8 cellular contexts compared by ENCODE assay signal in genomic region chrX:103918584-103919335, GRCh38. TPM values are rescaled to one million over a fixed set of nuclear protein-coding genes. Genes with fewer than 3 reads are reported as not detected.
DNase-seq lines count a peak whose midpoint lies in the region; ATAC-seq and TF ChIP-seq lines count a peak whose summit lies in the region.

No MANE protein-coding gene starts in this region.

- H4K20me1 ChIP-seq in OCI-LY7 (ENCODE audit: insufficient read depth, low read length), result no peaks in the 10 kb centered on the region

- peak; percentile 60 for ATAC-seq in GM21381 (IDR thresholded peaks at IDR 0.05; ENCODE audit: unreplicated experiment)
- peak; percentile 89 for ATAC-seq in activated T-helper 17 cell treated with anti-CD3 and anti-CD28 coated beads, Interleukin-2, amount 50 U/mL, for 72 hours (replicated peaks)

- H3K79me2 ChIP-seq in OCI-LY7 (ENCODE audit: insufficient read depth, low read depth, low read length), result peaks cover 27% of the 10 kb centered on the region

- H3K9me2 ChIP-seq in OCI-LY7 (ENCODE audit: insufficient read depth, low read length), result no peaks in the 10 kb centered on the region

- POLR2A ChIA-PET in OCI-LY7 (lab: Charles Lee), result interaction anchor here (0.6 to 1.8 kb wide), 4 partner anchors 18 to 335 kb away, joined by 3 to 5 read pairs (median 4); partner anchors contain the start of gene ZCCHC18

- BruUV-seq in OCI-LY7 (replicated peaks; lab: Mats Ljungman, UMichigan), result no TSS peak

- peak overlapping the region; percentile 96 for H3K4me3 Mint-ChIP-seq in activated T-helper 17 cell treated with anti-CD3 and anti-CD28 coated beads, Interleukin-2, amount 50 U/mL, for 72 hours
- peak overlapping the region; percentile 89 for H3K4me3 Mint-ChIP-seq in nephron progenitor cell

- H3K9me3 Mint-ChIP-seq in activated T-helper 17 cell treated with anti-CD3 and anti-CD28 coated beads, Interleukin-2, amount 50 U/mL, for 72 hours, result no peaks in the 10 kb centered on the region
- peaks cover 43% of the 10 kb centered on the region for H3K9me3 Mint-ChIP-seq in nephron progenitor cell

- peak overlapping the region; percentile 78 for H3K4me3 ChIP-seq in OCI-LY7 (ENCODE audit: low read depth, low read length, poor library complexity, severe bottlenecking)
- peak overlapping the region; percentile 60 for H3K4me3 ChIP-seq in fibroblast of pulmonary artery (replicated peaks; ENCODE audit: low read depth, low read length)
- H3K4me3 ChIP-seq in subcutaneous abdominal adipose tissue (ENCODE audit: low read depth in 1 of 5, low read length in 5 of 5), result peak overlapping the region; percentile 61 to 70 (median 66)

- peak overlapping the region; percentile 27 for H2AFZ ChIP-seq in OCI-LY7 (ENCODE audit: low read length)

- CTCF ChIA-PET in OCI-LY7 (lab: Charles Lee; ENCODE audit: unreplicated experiment), result no interaction called here

- H3K4me1 ChIP-seq in OCI-LY7 (ENCODE audit: insufficient read depth, low read length, poor library complexity, severe bottlenecking), result peaks cover 12% of the 10 kb centered on the region
- H3K4me1 ChIP-seq in subcutaneous abdominal adipose tissue (ENCODE audit: control insufficient read depth in 5 of 5, insufficient read depth in 5 of 5, low read length in 5 of 5), result peaks cover 0 to 15% (median 7%) of the 10 kb centered on the region in 5 donors

- peaks cover 9% of the 10 kb centered on the region for H3K36me3 ChIP-seq in OCI-LY7 (ENCODE audit: insufficient read depth, low read length)
- H3K36me3 ChIP-seq in subcutaneous abdominal adipose tissue (ENCODE audit: control insufficient read depth in 5 of 5, insufficient read depth in 5 of 5, low read length in 5 of 5), result no peaks in the 10 kb centered on the region

- H3K27ac Mint-ChIP-seq in activated T-helper 17 cell treated with anti-CD3 and anti-CD28 coated beads, Interleukin-2, amount 50 U/mL, for 72 hours, result peak overlapping the region; percentile 92
- peak overlapping the region; percentile 94 for H3K27ac Mint-ChIP-seq in nephron progenitor cell

- peak overlapping the region; percentile 84 for H3K27ac ChIP-seq in OCI-LY7 (ENCODE audit: low read depth, low read length, poor library complexity, severe bottlenecking)
- H3K27ac ChIP-seq in subcutaneous abdominal adipose tissue (ENCODE audit: low read depth, low read length), result no peak overlapping the region

- H3K27me3 Mint-ChIP-seq in activated T-helper 17 cell treated with anti-CD3 and anti-CD28 coated beads, Interleukin-2, amount 50 U/mL, for 72 hours, result no peaks in the 10 kb centered on the region
- no peaks in the 10 kb centered on the region for H3K27me3 Mint-ChIP-seq in nephron progenitor cell (ENCODE audit: low read depth, poor library complexity)

- DNase-seq in DMS53 (lab: John Stamatoyannopoulos, UW) (peak; percentile 88), HS-5 (ENCODE audit: low read depth) (peak; percentile 23), OCI-LY7 (ENCODE audit: low spot score) (peak; percentile 75), fibroblast of pulmonary artery (ENCODE audit: low read depth) (peak; percentile 64), nephron progenitor cell (peak; percentile 71)

- intact Hi-C loops in OCI-LY7 (cut with micrococcal nuclease; ENCODE audit: unreplicated experiment), result loop anchor here (1.0 to 2.0 kb wide), 3 partner anchors 23 to 238 kb away; partner anchors contain the start of genes MORF4L2 and SLC25A53

- H3K9ac ChIP-seq in subcutaneous abdominal adipose tissue (ENCODE audit: low read length in 5 of 5), result peak overlapping the region in 4 of 5 donors; percentile 22 to 61 (median 38)

- no peaks in the 10 kb centered on the region for H3K9me3 ChIP-seq in OCI-LY7 (ENCODE audit: low read length)
- no peaks in the 10 kb centered on the region for H3K9me3 ChIP-seq in subcutaneous abdominal adipose tissue (ENCODE audit: control insufficient read depth in 5 of 5, low read length in 5 of 5)

- H3K27me3 ChIP-seq in subcutaneous abdominal adipose tissue (ENCODE audit: control insufficient read depth in 5 of 5, insufficient read depth in 4 of 5, low read length in 5 of 5), result peaks cover 0 to 12% (median 0%) of the 10 kb centered on the region in 5 donors

- H3K36me3 Mint-ChIP-seq in activated T-helper 17 cell treated with anti-CD3 and anti-CD28 coated beads, Interleukin-2, amount 50 U/mL, for 72 hours (ENCODE audit: low read depth), result no peaks in the 10 kb centered on the region
- peaks cover 24% of the 10 kb centered on the region for H3K36me3 Mint-ChIP-seq in nephron progenitor cell (ENCODE audit: low read depth)

- peak overlapping the region; percentile 98 for H3K4me2 ChIP-seq in OCI-LY7 (ENCODE audit: low read length)

- H3K4me1 Mint-ChIP-seq in activated T-helper 17 cell treated with anti-CD3 and anti-CD28 coated beads, Interleukin-2, amount 50 U/mL, for 72 hours, result peaks cover 8% of the 10 kb centered on the region
- peaks cover 19% of the 10 kb centered on the region for H3K4me1 Mint-ChIP-seq in nephron progenitor cell

- TF ChIP-seq CTCF in OCI-LY7 (conservative IDR thresholded peaks at IDR 0.05; ENCODE audit: low read length), result no peak
- TF ChIP-seq CTCF in fibroblast of pulmonary artery (IDR thresholded peaks at IDR 0.05; ENCODE audit: low read length, missing control alignments), result no peak
- no peak for TF ChIP-seq CTCF in nephron progenitor cell (IDR thresholded peaks at IDR 0.05)

RNA-seq across cellular contexts. Expression of gene TMSB15B, which starts 43.7 kb away (rescaled TPM):
- 11.2 and 13.7 TPM in 2 replicates for total RNA-seq in OCI-LY7 (2014; rRNA removed; shearing (Covaris generic))
- 23.6 and 24.3 TPM in 2 replicates for total RNA-seq in OCI-LY7 (2022)
- 10 to 100 TPM in 1 of 2 donors, 1 to 10 TPM in 1; 9.0 to 11.1 TPM for total RNA-seq in activated T-helper 17 cell treated with anti-CD3 and anti-CD28 coated beads, Interleukin-2, amount 50 U/mL, for 72 hours

Comparison
In these comparisons a context has a peak if more than half of its experiments do, and no peak if none do; other contexts are left out.
1. DNase-seq: peak in every context shown above with its lines; median percentile 88 in DMS53; 75 in OCI-LY7; 71 in nephron progenitor cell; 64 in fibroblast of pulmonary artery; 23 in HS-5.